29 cellular contexts compared by ENCODE assay signal in the genomic region with DNA sequence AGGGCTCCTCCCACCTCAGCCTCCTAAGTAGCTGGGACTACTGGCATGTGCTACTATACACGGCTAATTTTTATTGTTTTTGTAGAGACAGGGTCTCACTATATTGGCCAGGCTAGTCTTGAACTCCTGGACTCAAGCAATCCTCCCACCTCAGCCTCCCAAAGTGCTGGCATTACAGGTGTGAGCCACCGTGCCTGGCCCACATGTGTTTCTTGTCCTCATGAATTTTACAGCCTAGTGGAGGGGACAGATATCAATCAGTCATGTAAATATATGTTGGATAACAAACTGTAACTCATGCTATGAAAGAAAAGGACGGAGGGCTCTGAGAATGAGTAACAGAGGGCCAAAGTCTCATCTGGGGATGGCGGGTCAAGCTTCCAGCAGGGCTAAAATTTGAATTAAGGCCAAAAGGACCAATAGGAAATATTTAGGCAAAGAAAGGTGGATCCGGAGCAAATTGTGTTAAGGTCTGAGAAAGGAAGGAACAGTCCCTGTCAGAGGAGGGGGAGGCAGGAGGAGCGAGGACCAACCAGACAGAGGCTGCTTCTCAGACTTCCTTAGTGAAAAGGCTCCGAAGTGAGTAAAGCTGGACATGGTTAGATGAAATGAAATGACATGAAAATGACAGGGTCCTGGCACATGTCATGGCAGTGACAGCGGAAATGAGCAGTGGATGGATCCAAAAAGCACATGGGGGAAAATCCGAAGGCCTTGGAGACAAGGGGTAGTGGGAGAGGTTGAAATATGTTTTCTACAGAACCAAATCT. TPM values are rescaled to one million over a fixed set of nuclear protein-coding genes. Genes with fewer than 3 reads are reported as not detected.
"Had no signal": no experiment of that assay in that cellular context is flagged by ENCODE, and none has a peak within 500 bp of the region (broad histone marks: within the 10 kb centered on the region; RNA-seq: fewer than 3 reads in every experiment).

No MANE protein-coding gene starts in this region.

- H3K27me3 ChIP-seq: adrenal gland, breast epithelium, foreskin keratinocyte, ovary, right lobe of liver had no signal

- H3K27ac Mint-ChIP-seq: activated CD4-positive, alpha-beta T cell treated with anti-CD3 and anti-CD28 coated beads, Interleukin-2, amount 10 ng/mL, durations not matched to agents 24 days and 14 days; activated CD8-positive, alpha-beta T cell treated with anti-CD3 and anti-CD28 coated beads for 36 hours; activated naive CD4-positive, alpha-beta T cell treated with anti-CD3 and anti-CD28 coated beads, Interleukin-2, amount 50 U/mL, for 24 hours; activated T-cell treated with anti-CD3 and anti-CD28 coated beads, Interleukin-2, amount 50 U/mL, for 24 hours; effector memory CD8-positive, alpha-beta T cell; stimulated activated naive B cell treated with anti-CD40 and anti-IgM and Interleukin-4, amounts not matched to agents 10 μg/mL and 1 μg/mL and 100 μg/mL, for 72 hours had no signal

- H3K36me3 ChIP-seq: adrenal gland, breast epithelium, ovary, right lobe of liver had no signal

- H3K9me3 ChIP-seq: adrenal gland, breast epithelium, mucosa of descending colon, ovary, psoas muscle, right lobe of liver had no signal

- FAIRE-seq: astrocyte had no signal

- H3K9me3 Mint-ChIP-seq: activated CD4-positive, alpha-beta T cell treated with anti-CD3 and anti-CD28 coated beads, Interleukin-2, amount 10 ng/mL, durations not matched to agents 24 days and 14 days; activated CD8-positive, alpha-beta T cell treated with anti-CD3 and anti-CD28 coated beads for 36 hours; activated naive CD4-positive, alpha-beta T cell treated with anti-CD3 and anti-CD28 coated beads, Interleukin-2, amount 50 U/mL, for 24 hours; activated T-cell treated with anti-CD3 and anti-CD28 coated beads, Interleukin-2, amount 50 U/mL, for 24 hours; effector memory CD8-positive, alpha-beta T cell had no signal

- ATAC-seq: activated CD8-positive, alpha-beta T cell treated with anti-CD3 and anti-CD28 coated beads for 36 hours; effector memory CD8-positive, alpha-beta T cell; foreskin keratinocyte; psoas muscle; SK-N-SH treated with all-trans-retinoic acid at 6 μM for 48 hours; stimulated activated naive B cell treated with anti-CD40 and anti-IgM and Interleukin-4, amounts not matched to agents 10 μg/mL and 1 μg/mL and 100 μg/mL, for 72 hours had no signal

- H3K4me3 ChIP-seq: adrenal gland, breast epithelium, mucosa of descending colon, ovary, psoas muscle, right lobe of liver had no signal

- H3K36me3 Mint-ChIP-seq: activated naive CD4-positive, alpha-beta T cell treated with anti-CD3 and anti-CD28 coated beads, Interleukin-2, amount 50 U/mL, for 24 hours; naive B cell had no signal

- H3K27me3 Mint-ChIP-seq: activated CD4-positive, alpha-beta T cell treated with anti-CD3 and anti-CD28 coated beads, Interleukin-2, amount 10 ng/mL, durations not matched to agents 24 days and 14 days; activated CD8-positive, alpha-beta T cell treated with anti-CD3 and anti-CD28 coated beads for 36 hours; activated naive CD4-positive, alpha-beta T cell treated with anti-CD3 and anti-CD28 coated beads, Interleukin-2, amount 50 U/mL, for 24 hours; activated T-cell treated with anti-CD3 and anti-CD28 coated beads, Interleukin-2, amount 50 U/mL, for 24 hours; naive B cell had no signal

- H3K27ac ChIP-seq: adrenal gland, epithelial cell of prostate, foreskin keratinocyte, ovary, psoas muscle had no signal

- DNase-seq: activated CD4-positive, alpha-beta T cell treated with anti-CD3 and anti-CD28 coated beads, Interleukin-2, amount 10 ng/mL, durations not matched to agents 24 days and 14 days; activated CD8-positive, alpha-beta T cell treated with anti-CD3 and anti-CD28 coated beads for 36 hours; activated T-cell treated with anti-CD3 and anti-CD28 coated beads, Interleukin-2, amount 50 U/mL, for 24 hours; adrenal gland; effector memory CD8-positive, alpha-beta T cell; foreskin keratinocyte; glutamatergic neuron; mesenchymal stem cell; naive B cell; ovary; psoas muscle; right lobe of liver; stimulated activated CD4-positive, alpha-beta T cell treated with anti-CD3 and anti-CD28 coated beads, Interleukin-4, amount 100 ng/mL, for 4 hours; stimulated activated naive B cell treated with anti-CD40 and anti-IgM and Interleukin-4, amounts not matched to agents 10 μg/mL and 1 μg/mL and 100 μg/mL, for 72 hours; T-helper 1 cell; T-helper 9 cell had no signal

- H3K4me3 Mint-ChIP-seq: activated CD4-positive, alpha-beta T cell treated with anti-CD3 and anti-CD28 coated beads, Interleukin-2, amount 10 ng/mL, durations not matched to agents 24 days and 14 days; activated CD8-positive, alpha-beta T cell treated with anti-CD3 and anti-CD28 coated beads for 36 hours; activated naive CD4-positive, alpha-beta T cell treated with anti-CD3 and anti-CD28 coated beads, Interleukin-2, amount 50 U/mL, for 24 hours; activated T-cell treated with anti-CD3 and anti-CD28 coated beads, Interleukin-2, amount 50 U/mL, for 24 hours; effector memory CD8-positive, alpha-beta T cell; naive B cell; stimulated activated naive B cell treated with anti-CD40 and anti-IgM and Interleukin-4, amounts not matched to agents 10 μg/mL and 1 μg/mL and 100 μg/mL, for 72 hours had no signal

RNA-seq across cellular contexts. Expression of a gene that starts 3.8 kb away (rescaled TPM):
- total RNA-seq: activated CD4-positive, alpha-beta T cell treated with anti-CD3 and anti-CD28 coated beads, Interleukin-2, amount 10 ng/mL, durations not matched to agents 24 days and 14 days; activated CD8-positive, alpha-beta T cell treated with anti-CD3 and anti-CD28 coated beads for 36 hours; astrocyte; breast epithelium; chondrocyte; dermis microvascular lymphatic vessel endothelial cell; fibroblast of lung; foreskin keratinocyte; kidney epithelial cell; liver; mucosa of descending colon; ovary; psoas muscle; right lobe of liver; urinary bladder had no signal
- polyA plus RNA-seq: adrenal gland, fibroblast of lung, foreskin keratinocyte, liver, ovary, thymus had no signal
